14 cellular contexts compared by ENCODE assay signal in the genomic region with DNA sequence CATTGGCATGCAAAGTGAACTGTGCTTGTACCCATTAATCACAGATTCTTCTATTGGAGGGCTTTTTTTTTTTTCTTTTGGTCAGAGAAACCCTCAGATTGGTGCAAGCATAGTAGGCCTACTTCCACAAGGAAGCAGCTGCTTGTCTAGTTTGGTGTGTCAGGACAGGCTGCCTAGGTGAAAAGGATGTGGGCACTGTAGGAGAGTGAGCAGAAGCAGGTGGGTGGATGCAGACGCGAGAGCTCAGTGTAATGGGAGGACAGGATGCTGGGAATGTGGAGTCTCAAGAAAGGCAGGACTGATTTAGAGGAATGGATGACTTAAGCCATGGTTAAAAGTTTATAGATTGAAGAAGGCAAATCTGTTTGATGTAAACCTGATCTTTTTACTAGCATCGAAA. TPM values are rescaled to one million over a fixed set of nuclear protein-coding genes. Genes with fewer than 3 reads are reported as not detected.
DNase-seq lines count a peak whose midpoint lies in the region; ATAC-seq, FAIRE-seq and TF ChIP-seq lines count a peak whose summit lies in the region.
"Had no signal": no experiment of that assay in that cellular context is flagged by ENCODE, and none has a peak within 500 bp of the region (broad histone marks: within the 10 kb centered on the region; RNA-seq: fewer than 3 reads in every experiment).

No MANE protein-coding gene starts in this region.

- TF ChIP-seq CTCF in K562 (IDR thresholded peaks at IDR 0.05 in 2 of 3, conservative IDR thresholded peaks at IDR 0.05 in 1 of 3; ENCODE audit: insufficient read depth in 2 of 3, low read depth in 1 of 3, low read length in 3 of 3), result no peak

- H3K4me1 Mint-ChIP-seq in activated T-cell treated with anti-CD3 and anti-CD28 coated beads, Interleukin-2, amount 50 U/mL, for 4 hours (ENCODE audit: low read depth), result peaks cover 53% of the 10 kb centered on the region

- no peak overlapping the region for H4K8ac ChIP-seq in trophoblast cell (ENCODE audit: low read depth, low read length)

- H3K14ac ChIP-seq in trophoblast cell (ENCODE audit: low read length), result no peak overlapping the region

- H4K20me1 ChIP-seq in K562 (replicated peaks; ENCODE audit: control insufficient read depth, insufficient read depth, low read length), result peaks cover 13% of the 10 kb centered on the region

- no peak for DNase-seq in activated T-cell treated with anti-CD3 and anti-CD28 coated beads, Interleukin-2, amount 50 U/mL, for 4 hours
- DNase-seq in activated T-cell treated with anti-CD3 and anti-CD28 coated beads, Interleukin-2, amount 50 U/mL, for 48 hours, result no peak
- peak; percentile 52 for DNase-seq in Jurkat, Clone E6-1 (ENCODE audit: low read depth, low spot score)
- no peak for DNase-seq in K562 (ENCODE audit: extremely low read depth in 1 of 4, low spot score in 3 of 4)
- no peak for DNase-seq in trophoblast cell
- DNase-seq in islet precursor cell, result no peak
- DNase-seq in AG20443 (ENCODE audit: low spot score), result no peak
- no peak for DNase-seq in SIG-M5 treated with dmso at 0.1 percent for 504 hours (lab: John Stamatoyannopoulos, UW; ENCODE audit: unreplicated experiment)
- DNase-seq: brain microvascular endothelial cell, NCI-H2081, NCI-H526 treated with DMSO at 0.1 percent for 48 hours, Peyer's patch, T-helper 1 cell had no signal

- peak overlapping the region; percentile 95 for H3K4me3 Mint-ChIP-seq in activated T-cell treated with anti-CD3 and anti-CD28 coated beads, Interleukin-2, amount 50 U/mL, for 4 hours

- H3K36me3 ChIP-seq in K562 (ENCODE audit: control insufficient read depth, insufficient read depth, low read length) (peaks cover 62% of the 10 kb centered on the region), trophoblast cell (ENCODE audit: control insufficient read depth in 1 of 2, insufficient read depth in 2 of 2, low read length in 2 of 2) (peaks cover 2 to 4% of the 10 kb centered on the region in 2 experiments)

- intact Hi-C loops in K562 (cut with micrococcal nuclease), result no loop called here

- H4K12ac ChIP-seq in trophoblast cell (ENCODE audit: low read depth, low read length), result no peak overlapping the region

- H2AK5ac ChIP-seq in trophoblast cell (ENCODE audit: low read length), result no peak overlapping the region

- in situ Hi-C loops in K562 (cut with MboI), result no loop called here

- no peak for TF ChIP-seq POLR2A in K562 (conservative IDR thresholded peaks at IDR 0.05)

- H4K91ac ChIP-seq in trophoblast cell (ENCODE audit: low read depth, low read length), result no peak overlapping the region

- no peak for ATAC-seq in activated T-cell treated with anti-CD3 and anti-CD28 coated beads, Interleukin-2, amount 50 U/mL, for 4 hours
- ATAC-seq in K562, result no peak

- peaks cover 10% of the 10 kb centered on the region for H3K79me1 ChIP-seq in trophoblast cell (ENCODE audit: low read length)

- H2AFZ ChIP-seq in K562 (ENCODE audit: low read depth, low read length) (no peak overlapping the region), trophoblast cell (ENCODE audit: insufficient read depth, low read length, poor library complexity) (no peak overlapping the region)

- H3K27ac ChIP-seq in K562 (ENCODE audit: extremely low read depth, low read depth, low read length), result no peak overlapping the region
- H3K27ac ChIP-seq in trophoblast cell (ENCODE audit: low read depth, low read length), result no peak overlapping the region
- H3K27ac ChIP-seq: brain microvascular endothelial cell, Peyer's patch, suprapubic skin had no signal

- H3K4me2 ChIP-seq in K562 (ENCODE audit: insufficient read depth, low read length) (peak overlapping the region; percentile 22; the same call in 1 of the 2 replicates), trophoblast cell (ENCODE audit: low read length) (no peak overlapping the region)

- H2BK12ac ChIP-seq in trophoblast cell (ENCODE audit: low read length), result no peak overlapping the region

- H3K9me3 ChIP-seq in K562 (replicated peaks; ENCODE audit: control insufficient read depth, insufficient read depth, low read depth, low read length), result no peaks in the 10 kb centered on the region
- H3K9me3 ChIP-seq in trophoblast cell (ENCODE audit: insufficient read depth, low read depth, low read length), result no peaks in the 10 kb centered on the region
- H3K9me3 ChIP-seq: Peyer's patch, suprapubic skin had no signal

- H2BK120ac ChIP-seq in trophoblast cell (ENCODE audit: insufficient read depth, low read length, poor library complexity), result no peak overlapping the region

- TF ChIP-seq EP300 in K562 (IDR thresholded peaks at IDR 0.05; ENCODE audit: low read length), result no peak

- no peak for FAIRE-seq in K562 (lab: Jason Lieb, UNC)

- H3K9me1 ChIP-seq in K562 (ENCODE audit: control insufficient read depth, insufficient read depth, low read length), result peaks cover 7% of the 10 kb centered on the region

- peak overlapping the region; percentile 64 for H3K4ac ChIP-seq in trophoblast cell (ENCODE audit: low read depth, low read length)

- no peak for TF ChIP-seq RAD21 in K562 (CRISPR knock-in tag; conservative IDR thresholded peaks at IDR 0.05 in 1 of 2, IDR thresholded peaks at IDR 0.05 in 1 of 2)

- no peak overlapping the region for H3K23ac ChIP-seq in trophoblast cell (ENCODE audit: low read length)

- no peaks in the 10 kb centered on the region for H3K27me3 Mint-ChIP-seq in activated T-cell treated with anti-CD3 and anti-CD28 coated beads, Interleukin-2, amount 50 U/mL, for 4 hours (ENCODE audit: low read depth)

- H3K4me3 ChIP-seq in Jurkat, Clone E6-1 (ENCODE audit: low read length), result no peak overlapping the region
- no peak overlapping the region for H3K4me3 ChIP-seq in K562
- H3K4me3 ChIP-seq in trophoblast cell (ENCODE audit: low read depth, low read length), result no peak overlapping the region
- H3K4me3 ChIP-seq: Peyer's patch, suprapubic skin had no signal

- no peaks in the 10 kb centered on the region for H3K9me3 Mint-ChIP-seq in activated T-cell treated with anti-CD3 and anti-CD28 coated beads, Interleukin-2, amount 50 U/mL, for 4 hours

- WGBS in K562 (ENCODE audit: insufficient coverage, low coverage, missing lambda C conversion rate), result 81% methylated on average over 3 of the region's 3 CpGs
- no CpG with 5 or more reads among the region's 3 CpGs for WGBS in trophoblast cell (ENCODE audit: extremely low coverage, insufficient coverage, insufficient read length)

- CTCF ChIA-PET in K562 (lab: Yijun Ruan, JAX; ENCODE audit: low intra/inter-chr PET ratio), result no interaction called here

- H2BK5ac ChIP-seq in trophoblast cell (ENCODE audit: low read depth, low read length, poor library complexity), result no peak overlapping the region

- H3K18ac ChIP-seq in trophoblast cell (ENCODE audit: low read length), result no peak overlapping the region

- POLR2A ChIA-PET in K562 (lab: Yijun Ruan, JAX), result interaction anchor here (0.6 to 0.7 kb wide), 2 partner anchors 13 to 1765 kb away, joined by 3 to 4 read pairs; no protein-coding TSS in a partner anchor

- H3K9ac ChIP-seq in K562 (ENCODE audit: insufficient read depth in 1 of 2, low read depth in 2 of 2, low read length in 2 of 2) (no peak overlapping the region), trophoblast cell (ENCODE audit: low read length) (no peak overlapping the region)

- peaks cover 78% of the 10 kb centered on the region for H3K79me2 ChIP-seq in K562 (ENCODE audit: control insufficient read depth, insufficient read depth, low read length)
- H3K79me2 ChIP-seq in trophoblast cell (ENCODE audit: control insufficient read depth, insufficient read depth, low read length, poor library complexity), result peaks cover 9% of the 10 kb centered on the region

- peaks cover 29% of the 10 kb centered on the region for H3K36me3 Mint-ChIP-seq in activated T-cell treated with anti-CD3 and anti-CD28 coated beads, Interleukin-2, amount 50 U/mL, for 4 hours (ENCODE audit: insufficient read depth)

- H3K4me1 ChIP-seq in K562 (replicated peaks in 1 of 2; ENCODE audit: control insufficient read depth in 2 of 2, insufficient read depth in 2 of 2, low read length in 2 of 2) (peaks cover 27 to 32% of the 10 kb centered on the region in 2 experiments; a peak in 4 of 5 replicates), trophoblast cell (ENCODE audit: control insufficient read depth in 1 of 2, insufficient read depth in 2 of 2, low read length in 2 of 2) (peaks cover 2 to 7% of the 10 kb centered on the region in 2 experiments)

- no TSS peak for BruUV-seq in K562 (replicated peaks; lab: Mats Ljungman, UMichigan)

- H3K27me3 ChIP-seq in K562 (ENCODE audit: control insufficient read depth in 2 of 2, insufficient read depth in 2 of 2, low read length in 2 of 2), result no peaks in the 10 kb centered on the region
- no peaks in the 10 kb centered on the region for H3K27me3 ChIP-seq in trophoblast cell (ENCODE audit: insufficient read depth, low read length)
- H3K27me3 ChIP-seq: brain microvascular endothelial cell, Peyer's patch, suprapubic skin had no signal

RNA-seq across cellular contexts. Expression of a gene that starts 3.1 kb away (rescaled TPM):
- total RNA-seq in activated T-cell treated with anti-CD3 and anti-CD28 coated beads, Interleukin-2, amount 50 U/mL, for 4 hours, result 100 to 1,000 TPM in 1 of 3 donors, 10 to 100 TPM in 2; 91.2 to 114 (median 99.2) TPM
- polyA plus RNA-seq in Jurkat, Clone E6-1 (2012; ENCODE audit: insufficient read depth, insufficient read length), result 61.8 TPM
- 409 and 679 TPM in 2 replicates for total RNA-seq in K562 (2011; cell fraction: chromatin; rRNA removed; ENCODE audit: low replicate concordance)
- total RNA-seq in K562 (2011; cell fraction: nucleolus; rRNA removed), result 246 and 294 TPM in 2 replicates
- 383 and 472 TPM in 2 replicates for total RNA-seq in K562 (2011; cell fraction: nucleoplasm; rRNA removed)
- total RNA-seq in K562 (2014; rRNA removed), result 156 and 158 TPM in 2 replicates
- 123 and 139 TPM in 2 replicates for total RNA-seq in K562 (2014; rRNA removed; fragmentation: Illumina TruSeq; extraction: Trizol)
- 72.8 and 76.8 TPM in 2 replicates for total RNA-seq in K562 (2015; rRNA removed; fragmentation: Illumina TruSeq; extraction: Trizol)
- 140 and 148 TPM in 2 replicates for total RNA-seq in K562 (2021)
- polyA plus RNA-seq in K562 (2011; rRNA removed), result 188 and 192 TPM in 2 replicates
- 42.9 and 93.6 TPM in 2 replicates for polyA plus RNA-seq in K562 (2011; cell fraction: cytosol; rRNA removed)
- 181 and 221 TPM in 2 replicates for polyA plus RNA-seq in K562 (2011; cell fraction: nucleus; rRNA removed)
- 133 and 141 TPM in 2 replicates for polyA plus RNA-seq in K562 (2012)
- 87.4 and 96.0 TPM in 2 replicates for polyA plus RNA-seq in K562 (2014; fragmentation: Illumina TruSeq; extraction: Trizol)
- polyA plus RNA-seq in K562 (2014; fragmentation: Nextera tagmentation; extraction: Ambion mirVana), result 100 to 1,000 TPM; 146 to 172 TPM
- 84.0 and 94.8 TPM in 2 replicates for polyA plus RNA-seq in K562 (2014; rRNA removed)
- 262 and 352 TPM in 2 replicates for polyA minus RNA-seq in K562 (2011; rRNA and poly(A)+ RNA removed)
- polyA minus RNA-seq in K562 (2011; cell fraction: cytosol; rRNA and poly(A)+ RNA removed), result 73.4 and 77.3 TPM in 2 replicates
- 158 and 260 TPM in 2 replicates for polyA minus RNA-seq in K562 (2011; cell fraction: nucleus; rRNA and poly(A)+ RNA removed)
- polyA plus RNA-seq in trophoblast cell (2013), result 57.9 and 60.3 TPM in 2 replicates

RNA-seq across cellular contexts. Expression of a gene that starts 3.6 kb away (rescaled TPM):
- 10 to 100 TPM; 39.4 to 44.5 (median 40.1) TPM for total RNA-seq in activated T-cell treated with anti-CD3 and anti-CD28 coated beads, Interleukin-2, amount 50 U/mL, for 4 hours
- 35.9 TPM for polyA plus RNA-seq in Jurkat, Clone E6-1 (2012; ENCODE audit: insufficient read depth, insufficient read length)
- total RNA-seq in K562 (2011; cell fraction: chromatin; rRNA removed; ENCODE audit: low replicate concordance), result 16.4 and 23.0 TPM in 2 replicates
- total RNA-seq in K562 (2011; cell fraction: nucleolus; rRNA removed), result 16.7 and 19.2 TPM in 2 replicates
- 18.1 and 19.9 TPM in 2 replicates for total RNA-seq in K562 (2011; cell fraction: nucleoplasm; rRNA removed)
- 17.4 and 21.1 TPM in 2 replicates for total RNA-seq in K562 (2014; rRNA removed)
- total RNA-seq in K562 (2014; rRNA removed; fragmentation: Illumina TruSeq; extraction: Trizol), result 19.9 and 20.9 TPM in 2 replicates
- total RNA-seq in K562 (2015; rRNA removed; fragmentation: Illumina TruSeq; extraction: Trizol), result 19.0 and 20.6 TPM in 2 replicates
- total RNA-seq in K562 (2021), result 13.2 and 14.0 TPM in 2 replicates
- 16.7 and 17.8 TPM in 2 replicates for polyA plus RNA-seq in K562 (2011; rRNA removed)
- polyA plus RNA-seq in K562 (2011; cell fraction: cytosol; rRNA removed), result 11.3 and 13.7 TPM in 2 replicates
- 14.2 and 16.8 TPM in 2 replicates for polyA plus RNA-seq in K562 (2011; cell fraction: nucleus; rRNA removed)
- polyA plus RNA-seq in K562 (2012), result 8.7 and 10.7 TPM in 2 replicates
- 22.1 and 23.8 TPM in 2 replicates for polyA plus RNA-seq in K562 (2014; fragmentation: Illumina TruSeq; extraction: Trizol)
- polyA plus RNA-seq in K562 (2014; fragmentation: Nextera tagmentation; extraction: Ambion mirVana), result 1 to 10 TPM; 5.6 to 6.6 TPM
- polyA plus RNA-seq in K562 (2014; rRNA removed), result 13.2 and 13.8 TPM in 2 replicates
- 26.3 and 34.2 TPM in 2 replicates for polyA minus RNA-seq in K562 (2011; rRNA and poly(A)+ RNA removed)
- 5.0 and 5.6 TPM in 2 replicates for polyA minus RNA-seq in K562 (2011; cell fraction: cytosol; rRNA and poly(A)+ RNA removed)
- 7.3 and 11.8 TPM in 2 replicates for polyA minus RNA-seq in K562 (2011; cell fraction: nucleus; rRNA and poly(A)+ RNA removed)
- polyA plus RNA-seq in trophoblast cell (2013), result 37.8 and 38.9 TPM in 2 replicates

RNA-seq across cellular contexts. Expression of a gene that starts 54.5 kb away (rescaled TPM):
- under 1 TPM; 0.03 to 0.34 (median 0.05) TPM for total RNA-seq in activated T-cell treated with anti-CD3 and anti-CD28 coated beads, Interleukin-2, amount 50 U/mL, for 4 hours
- polyA plus RNA-seq in Jurkat, Clone E6-1 (2012; ENCODE audit: insufficient read depth, insufficient read length), result not detected
- 13.8 and 19.3 TPM in 2 replicates for total RNA-seq in K562 (2011; cell fraction: chromatin; rRNA removed; ENCODE audit: low replicate concordance)
- 11.7 and 12.5 TPM in 2 replicates for total RNA-seq in K562 (2011; cell fraction: nucleolus; rRNA removed)
- total RNA-seq in K562 (2011; cell fraction: nucleoplasm; rRNA removed), result 13.4 and 14.2 TPM in 2 replicates
- total RNA-seq in K562 (2014; rRNA removed), result 8.4 and 11.8 TPM in 2 replicates
- 11.5 and 11.8 TPM in 2 replicates for total RNA-seq in K562 (2014; rRNA removed; fragmentation: Illumina TruSeq; extraction: Trizol)
- total RNA-seq in K562 (2015; rRNA removed; fragmentation: Illumina TruSeq; extraction: Trizol), result 7.7 TPM in 2 replicates
- 12.4 TPM in 2 replicates for total RNA-seq in K562 (2021)
- polyA plus RNA-seq in K562 (2011; rRNA removed), result 8.1 and 8.6 TPM in 2 replicates
- 6.4 and 6.8 TPM in 2 replicates for polyA plus RNA-seq in K562 (2011; cell fraction: cytosol; rRNA removed)
- 11.0 and 12.3 TPM in 2 replicates for polyA plus RNA-seq in K562 (2011; cell fraction: nucleus; rRNA removed)
- 6.5 and 17.9 TPM in 2 replicates for polyA plus RNA-seq in K562 (2012)
- 8.4 and 9.2 TPM in 2 replicates for polyA plus RNA-seq in K562 (2014; fragmentation: Illumina TruSeq; extraction: Trizol)
- polyA plus RNA-seq in K562 (2014; fragmentation: Nextera tagmentation; extraction: Ambion mirVana), result 1 to 10 TPM; 4.5 to 4.6 TPM
- polyA plus RNA-seq in K562 (2014; rRNA removed), result 9.1 and 12.1 TPM in 2 replicates
- 10.8 and 12.7 TPM in 2 replicates for polyA minus RNA-seq in K562 (2011; rRNA and poly(A)+ RNA removed)
- 6.4 and 6.6 TPM in 2 replicates for polyA minus RNA-seq in K562 (2011; cell fraction: cytosol; rRNA and poly(A)+ RNA removed)
- 7.4 and 11.7 TPM in 2 replicates for polyA minus RNA-seq in K562 (2011; cell fraction: nucleus; rRNA and poly(A)+ RNA removed)
- polyA plus RNA-seq in trophoblast cell (2013), result 0.70 and 0.89 TPM in 2 replicates

Comparison
In these comparisons a context has a peak if more than half of its experiments do, and no peak if none do; other contexts are left out.
1. RNA of a gene that starts 54.5 kb away (total RNA-seq): 7.7 to 19.3 TPM in K562; 0.03 to 0.34 TPM in activated T-cell treated with anti-CD3 and anti-CD28 coated beads, Interleukin-2, amount 50 U/mL, for 4 hours; every median in the first group is over 4 times any median in the second.